11 cellular contexts compared by ENCODE assay signal in genomic region chr11:72828081-72828567, GRCh38. TPM values are rescaled to one million over a fixed set of nuclear protein-coding genes. Genes with fewer than 3 reads are reported as not detected.
DNase-seq lines count a peak whose midpoint lies in the region; ATAC-seq and TF ChIP-seq lines count a peak whose summit lies in the region.
"Had no signal": no experiment of that assay in that cellular context is flagged by ENCODE, and none has a peak within 500 bp of the region (broad histone marks: within the 10 kb centered on the region; RNA-seq: fewer than 3 reads in every experiment).

No MANE protein-coding gene starts in this region.

- H2AFZ ChIP-seq in ACC112 (ENCODE audit: low read length, unreplicated experiment) = no peak overlapping the region

- POLR2A ChIA-PET in WTC11 (lab: Charles Lee) = interaction anchor here (0.6 to 1.2 kb wide), 2 partner anchors 34 to 88 kb away, joined by 3 to 4 read pairs; partner anchors contain the start of gene STARD10

- H3K79me2 ChIP-seq in ACC112 (ENCODE audit: control insufficient read depth, insufficient read depth, low read length, unreplicated experiment) = no peaks in the 10 kb centered on the region

- H3K27me3 ChIP-seq in ACC112 (ENCODE audit: insufficient read depth, low read length) = no peaks in the 10 kb centered on the region

- peak overlapping the region; percentile 16 to 94 for H3K27ac Mint-ChIP-seq in activated naive CD4-positive, alpha-beta T cell treated with anti-CD3 and anti-CD28 coated beads, Interleukin-2, amount 50 U/mL, for 72 hours
- H3K27ac Mint-ChIP-seq in WTC11 = no peak overlapping the region; the same call in 1 of the 2 replicates

- peaks cover 9% of the 10 kb centered on the region for H3K4me1 Mint-ChIP-seq in WTC11

- no peaks in the 10 kb centered on the region for H3K9me3 Mint-ChIP-seq in activated naive CD4-positive, alpha-beta T cell treated with anti-CD3 and anti-CD28 coated beads, Interleukin-2, amount 50 U/mL, for 72 hours
- H3K9me3 Mint-ChIP-seq in WTC11 = no peaks in the 10 kb centered on the region

- DNase-seq in activated naive CD4-positive, alpha-beta T cell treated with anti-CD3 and anti-CD28 coated beads, Interleukin-2, amount 50 U/mL, for 72 hours (ENCODE audit: low spot score in 2 of 2) = no peak
- DNase-seq in mesenteric fat pad (ENCODE audit: low spot score) (peak; percentile 87), HK-2 (ENCODE audit: unreplicated experiment) (no peak), NCI-H226 (no peak), WTC11 (ENCODE audit: low spot score) (no peak)
- DNase-seq: DMS79, mammary epithelial cell, NCI-H2029 treated with DMSO at 0.1 percent for 48 hours had no signal

- no peak for TF ChIP-seq CTCF in WTC11 (IDR thresholded peaks at IDR 0.05)

- peak overlapping the region; percentile 49 for H3K27ac ChIP-seq in ACC112 (ENCODE audit: low read depth, low read length)

- peaks cover 22% of the 10 kb centered on the region for H3K27me3 Mint-ChIP-seq in WTC11 (ENCODE audit: low read depth)

- peaks cover 10% of the 10 kb centered on the region for H3K4me1 ChIP-seq in ACC112 (ENCODE audit: control insufficient read depth, insufficient read depth, low read length, unreplicated experiment)

- no peaks in the 10 kb centered on the region for H3K36me3 Mint-ChIP-seq in activated naive CD4-positive, alpha-beta T cell treated with anti-CD3 and anti-CD28 coated beads, Interleukin-2, amount 50 U/mL, for 72 hours
- H3K36me3 Mint-ChIP-seq in WTC11 = no peaks in the 10 kb centered on the region

- H3K4me3 Mint-ChIP-seq in WTC11 = no peak overlapping the region

- no peak for ATAC-seq in GM18505 (IDR thresholded peaks at IDR 0.05; ENCODE audit: unreplicated experiment)
- no peak for ATAC-seq in activated naive CD4-positive, alpha-beta T cell treated with anti-CD3 and anti-CD28 coated beads, Interleukin-2, amount 50 U/mL, for 72 hours
- no peak for ATAC-seq in HG03457 (IDR thresholded peaks at IDR 0.05; ENCODE audit: unreplicated experiment)
- ATAC-seq in WTC11 = no peak

- CTCF ChIA-PET in WTC11 (lab: Charles Lee) = interaction anchor here (0.6 to 8.7 kb wide), 6 partner anchors 15 to 357 kb away, joined by 3 to 83 read pairs (median 4); partner anchors contain the start of gene FCHSD2

- TF ChIP-seq POLR2A in GM18505 (IDR thresholded peaks at IDR 0.05; ENCODE audit: borderline replicate concordance, extremely low read depth, insufficient read depth, insufficient read length) = peak; percentile 19

- peak overlapping the region; percentile 20 for H3K4me3 ChIP-seq in ACC112 (ENCODE audit: low read depth, low read length)

- H3K36me3 ChIP-seq in ACC112 (ENCODE audit: insufficient read depth, low read length) = no peaks in the 10 kb centered on the region

TF ChIP-seq in WTC11, 78 proteins besides CTCF, POLR2A, EP300 and RAD21:
- TF ChIP-seq EMX1 (CRISPR knock-in tag; IDR thresholded peaks at IDR 0.05) = no peak
- TF ChIP-seq NR2C2 (CRISPR knock-in tag; IDR thresholded peaks at IDR 0.05) = no peak
- TF ChIP-seq TP53 (CRISPR knock-in tag; IDR thresholded peaks at IDR 0.05) = no peak
- TF ChIP-seq ZBTB43 (CRISPR knock-in tag; IDR thresholded peaks at IDR 0.05) = no peak
- no peak for TF ChIP-seq NR3C1 (CRISPR knock-in tag; conservative IDR thresholded peaks at IDR 0.05; ENCODE audit: low read depth)

RNA-seq across cellular contexts. Expression of gene ATG16L2, which starts 13.9 kb away (rescaled TPM):
- 100 to 1,000 TPM in 1 of 2 donors, 10 to 100 TPM in 1; 64.2 to 189 TPM for total RNA-seq in activated naive CD4-positive, alpha-beta T cell treated with anti-CD3 and anti-CD28 coated beads, Interleukin-2, amount 50 U/mL, for 72 hours
- total RNA-seq in mesenteric fat pad (29.5 TPM), WTC11 (2021) (22.2 to 29.0 TPM (median 28.6 TPM) in 3 replicates)

RNA-seq across cellular contexts. Expression of gene STARD10, which starts 34.3 kb away (rescaled TPM):
- total RNA-seq in activated naive CD4-positive, alpha-beta T cell treated with anti-CD3 and anti-CD28 coated beads, Interleukin-2, amount 50 U/mL, for 72 hours = 10 to 100 TPM in 1 of 2 donors, 1 to 10 TPM in 1; 8.0 to 11.9 TPM
- total RNA-seq in mesenteric fat pad = 9.0 TPM
- total RNA-seq in WTC11 (2021) = 32.0 to 40.9 TPM (median 36.6 TPM) in 3 replicates
